8 cellular contexts compared by ENCODE assay signal in the genomic region with DNA sequence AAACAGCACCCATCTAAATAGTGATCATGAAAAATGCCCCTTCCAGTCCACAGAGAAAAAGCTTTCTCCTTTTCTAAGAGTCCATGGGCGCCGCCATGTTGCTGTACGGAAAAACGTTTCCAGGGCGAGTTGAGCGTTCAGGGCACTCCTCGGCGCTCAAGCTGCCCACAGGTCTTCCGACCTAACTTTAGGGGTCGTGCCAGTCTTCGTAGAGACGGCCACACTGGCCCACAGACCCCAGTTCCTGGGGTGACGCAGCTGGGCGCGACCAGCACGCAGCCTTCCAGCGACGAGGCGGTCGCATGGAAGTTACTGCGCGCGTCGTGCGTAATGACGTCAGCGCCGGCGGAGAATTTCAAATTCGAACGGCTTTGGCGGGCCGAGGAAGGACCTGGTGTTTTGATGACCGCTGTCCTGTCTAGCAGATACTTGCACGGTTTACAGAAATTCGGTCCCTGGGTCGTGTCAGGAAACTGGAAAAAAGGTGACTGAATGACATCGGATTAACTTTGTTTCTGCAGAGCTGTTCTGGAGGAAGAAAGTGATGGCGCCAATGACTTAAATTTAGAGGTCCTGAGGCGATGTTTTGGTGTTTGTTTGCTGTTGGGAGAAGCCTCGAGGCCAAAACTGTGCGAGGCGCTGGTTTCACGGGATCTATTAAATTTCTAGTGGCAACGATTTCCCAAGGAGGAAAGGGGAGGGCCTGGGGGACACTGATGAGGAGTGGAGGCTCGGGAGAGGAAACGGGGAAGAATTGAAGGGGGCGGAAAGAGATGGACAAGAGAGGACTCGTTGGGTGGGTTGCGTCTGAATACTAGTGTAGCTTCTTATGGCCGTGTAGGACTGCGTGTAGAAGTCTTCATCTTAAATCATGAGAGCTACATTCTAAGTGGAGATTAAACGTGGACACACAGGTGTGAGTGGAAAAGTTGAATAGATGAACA. TPM values are rescaled to one million over a fixed set of nuclear protein-coding genes. Genes with fewer than 3 reads are reported as not detected.
DNase-seq lines count a peak whose midpoint lies in the region; ATAC-seq and TF ChIP-seq lines count a peak whose summit lies in the region.

A gene with protein sequence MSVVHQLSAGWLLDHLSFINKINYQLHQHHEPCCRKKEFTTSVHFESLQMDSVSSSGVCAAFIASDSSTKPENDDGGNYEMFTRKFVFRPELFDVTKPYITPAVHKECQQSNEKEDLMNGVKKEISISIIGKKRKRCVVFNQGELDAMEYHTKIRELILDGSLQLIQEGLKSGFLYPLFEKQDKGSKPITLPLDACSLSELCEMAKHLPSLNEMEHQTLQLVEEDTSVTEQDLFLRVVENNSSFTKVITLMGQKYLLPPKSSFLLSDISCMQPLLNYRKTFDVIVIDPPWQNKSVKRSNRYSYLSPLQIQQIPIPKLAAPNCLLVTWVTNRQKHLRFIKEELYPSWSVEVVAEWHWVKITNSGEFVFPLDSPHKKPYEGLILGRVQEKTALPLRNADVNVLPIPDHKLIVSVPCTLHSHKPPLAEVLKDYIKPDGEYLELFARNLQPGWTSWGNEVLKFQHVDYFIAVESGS (minus strand): TSS at position 306 of the 944 bp plus-strand sequence. CDS start 4,289 bp downstream, outside the sequence.
A gene (plus strand): TSS at position 358 of the 944 bp plus-strand sequence. CDS start 1,429 bp downstream, outside the sequence.

- in situ Hi-C loops in KBM-7 (cut with MboI; ENCODE audit: low pct_unique_long_range_greater_than_20kb, low sequenced_read_pairs), result no loop called here

- no peaks in the 10 kb centered on the region for H3K9me2 ChIP-seq in DOHH2 (replicated peaks; ENCODE audit: control insufficient read depth, low read length)

- TF ChIP-seq CTCF in DOHH2 (IDR thresholded peaks at IDR 0.05; ENCODE audit: low read depth, low read length, poor library complexity, severe bottlenecking), result no peak
- no peak for TF ChIP-seq CTCF in RWPE1 (conservative IDR thresholded peaks at IDR 0.05; ENCODE audit: low read depth)
- TF ChIP-seq CTCF in natural killer cell (IDR thresholded peaks at IDR 0.05), result no peak

- intact Hi-C loops in natural killer cell (cut with micrococcal nuclease), result loop anchor here (1.0 to 2.0 kb wide), 3 partner anchors 34 to 85 kb away; no protein-coding TSS in a partner anchor

- H3K9me3 ChIP-seq in DOHH2 (ENCODE audit: control insufficient read depth, insufficient read depth, low read length), result no peaks in the 10 kb centered on the region

- ATAC-seq in GM21723 (IDR thresholded peaks at IDR 0.05; ENCODE audit: unreplicated experiment), result peak; percentile 81
- ATAC-seq in activated T-helper 17 cell treated with anti-CD3 and anti-CD28 coated beads, Interleukin-2, amount 50 U/mL, for 72 hours (replicated peaks), result peak; percentile 91
- ATAC-seq in natural killer cell, result peak; percentile 87 to 91 (median 90)

- POLR2A ChIA-PET in RWPE1 (lab: Yijun Ruan, JAX; ENCODE audit: low non-redundant PET), result interaction anchor here (0.5 to 1.4 kb wide), 3 partner anchors 84 to 914 kb away, joined by 3 to 5 read pairs (median 4); a partner anchor contains a TSS

- H3K36me3 Mint-ChIP-seq in activated T-helper 17 cell treated with anti-CD3 and anti-CD28 coated beads, Interleukin-2, amount 50 U/mL, for 72 hours (ENCODE audit: low read depth), result peaks cover 70% of the 10 kb centered on the region
- H3K36me3 Mint-ChIP-seq in natural killer cell, result peaks cover 7% of the 10 kb centered on the region

- H3K4me3 ChIP-seq in DOHH2 (ENCODE audit: low read length), result peak within 1 kb of the TSS; percentile 98

- H3K4me1 Mint-ChIP-seq in activated T-helper 17 cell treated with anti-CD3 and anti-CD28 coated beads, Interleukin-2, amount 50 U/mL, for 72 hours, result peaks cover 30% of the 10 kb centered on the region
- H3K4me1 Mint-ChIP-seq in natural killer cell, result peaks cover 42 to 47% of the 10 kb centered on the region in 2 donors

- H3K4me3 Mint-ChIP-seq in activated T-helper 17 cell treated with anti-CD3 and anti-CD28 coated beads, Interleukin-2, amount 50 U/mL, for 72 hours, result peak within 1 kb of the TSS; percentile 99
- peak within 1 kb of the TSS; percentile 98 for H3K4me3 Mint-ChIP-seq in natural killer cell

- H3K27ac Mint-ChIP-seq in activated T-helper 17 cell treated with anti-CD3 and anti-CD28 coated beads, Interleukin-2, amount 50 U/mL, for 72 hours, result peak within 1 kb of the TSS; percentile 100
- H3K27ac Mint-ChIP-seq in natural killer cell, result peak within 1 kb of the TSS; percentile 99 to 100

- H3K27ac ChIP-seq in DOHH2 (ENCODE audit: low read depth, low read length), result peak within 1 kb of the TSS; percentile 84
- peak within 1 kb of the TSS; percentile 94 for H3K27ac ChIP-seq in RWPE1

- H3K27me3 ChIP-seq in DOHH2 (ENCODE audit: control insufficient read depth, low read length), result no peaks in the 10 kb centered on the region

- H3K4me2 ChIP-seq in DOHH2 (ENCODE audit: low read length), result peak within 1 kb of the TSS; percentile 88

- CTCF ChIA-PET in RWPE1 (lab: Yijun Ruan, JAX), result interaction anchor here (0.6 to 1.0 kb wide), 5 partner anchors 14 to 723 kb away, joined by 3 to 4 read pairs (median 3); no protein-coding TSS in a partner anchor

- peak; percentile 92 for DNase-seq in KBM-7
- DNase-seq in RWPE1 (ENCODE audit: low spot score), result peak; percentile 87
- peak; percentile 87 for DNase-seq in fibroblast of peridontal ligament (ENCODE audit: extremely low read depth)
- peak; percentile 87 for DNase-seq in natural killer cell
- DNase-seq in stimulated activated naive CD4-positive, alpha-beta T cell (lab: John Stamatoyannopoulos, UW), result peak; percentile 74 to 97 (median 78)

- H3F3A ChIP-seq in DOHH2 (ENCODE audit: control insufficient read depth, insufficient read depth), result no peaks in the 10 kb centered on the region

- H3K9me3 Mint-ChIP-seq in activated T-helper 17 cell treated with anti-CD3 and anti-CD28 coated beads, Interleukin-2, amount 50 U/mL, for 72 hours, result no peaks in the 10 kb centered on the region
- H3K9me3 Mint-ChIP-seq in natural killer cell, result no peaks in the 10 kb centered on the region

- H3K4me1 ChIP-seq in DOHH2 (ENCODE audit: control insufficient read depth, low read length), result peaks cover 31% of the 10 kb centered on the region

- H3K36me3 ChIP-seq in DOHH2 (ENCODE audit: control insufficient read depth, low read length), result peaks cover 61% of the 10 kb centered on the region

- no peaks in the 10 kb centered on the region for H3K27me3 Mint-ChIP-seq in activated T-helper 17 cell treated with anti-CD3 and anti-CD28 coated beads, Interleukin-2, amount 50 U/mL, for 72 hours
- no peaks in the 10 kb centered on the region for H3K27me3 Mint-ChIP-seq in natural killer cell (ENCODE audit: low read depth in 2 of 2)

- no peaks in the 10 kb centered on the region for H4K20me1 ChIP-seq in DOHH2 (ENCODE audit: control insufficient read depth, insufficient read depth, low read depth, low read length)

- H3K79me2 ChIP-seq in DOHH2 (ENCODE audit: control insufficient read depth, low read length), result peaks cover 87% of the 10 kb centered on the region

RNA-seq across cellular contexts. Expression of the first gene that starts in this region (rescaled TPM):
- 10 to 100 TPM; 31.2 to 46.6 TPM for total RNA-seq in activated T-helper 17 cell treated with anti-CD3 and anti-CD28 coated beads, Interleukin-2, amount 50 U/mL, for 72 hours
- 10 to 100 TPM in 2 of 3 donors, 1 to 10 TPM in 1; 9.1 to 11.3 (median 10.6) TPM for total RNA-seq in natural killer cell

RNA-seq across cellular contexts. Expression of the second gene that starts in this region (rescaled TPM):
- 10 to 100 TPM; 64.4 to 68.9 TPM for total RNA-seq in activated T-helper 17 cell treated with anti-CD3 and anti-CD28 coated beads, Interleukin-2, amount 50 U/mL, for 72 hours
- 1 to 10 TPM; 3.4 to 6.5 (median 5.5) TPM for total RNA-seq in natural killer cell

Comparison
In these comparisons a context has a peak if more than half of its experiments do, and no peak if none do; other contexts are left out.
1. Peak in every context shown above with its lines: DNase-seq, ATAC-seq, H3K4me3 ChIP-seq and H3K27ac ChIP-seq.
2. RNA of the second gene that starts in this region (total RNA-seq): 64.4 to 68.9 TPM in activated T-helper 17 cell treated with anti-CD3 and anti-CD28 coated beads, Interleukin-2, amount 50 U/mL, for 72 hours; 3.4 to 6.5 TPM in natural killer cell; every median in the first group is over 4 times any median in the second.